8 cellular contexts compared by ENCODE assay signal in genomic region chr6:75601608-75602163, GRCh38. TPM values are rescaled to one million over a fixed set of nuclear protein-coding genes. Genes with fewer than 3 reads are reported as not detected.
A peak's percentile ranks its signal among the peaks of the same experiment; 100 is the strongest.
DNase-seq lines count a peak whose midpoint lies in the region; ATAC-seq, FAIRE-seq and TF ChIP-seq lines count a peak whose summit lies in the region.

A gene with protein sequence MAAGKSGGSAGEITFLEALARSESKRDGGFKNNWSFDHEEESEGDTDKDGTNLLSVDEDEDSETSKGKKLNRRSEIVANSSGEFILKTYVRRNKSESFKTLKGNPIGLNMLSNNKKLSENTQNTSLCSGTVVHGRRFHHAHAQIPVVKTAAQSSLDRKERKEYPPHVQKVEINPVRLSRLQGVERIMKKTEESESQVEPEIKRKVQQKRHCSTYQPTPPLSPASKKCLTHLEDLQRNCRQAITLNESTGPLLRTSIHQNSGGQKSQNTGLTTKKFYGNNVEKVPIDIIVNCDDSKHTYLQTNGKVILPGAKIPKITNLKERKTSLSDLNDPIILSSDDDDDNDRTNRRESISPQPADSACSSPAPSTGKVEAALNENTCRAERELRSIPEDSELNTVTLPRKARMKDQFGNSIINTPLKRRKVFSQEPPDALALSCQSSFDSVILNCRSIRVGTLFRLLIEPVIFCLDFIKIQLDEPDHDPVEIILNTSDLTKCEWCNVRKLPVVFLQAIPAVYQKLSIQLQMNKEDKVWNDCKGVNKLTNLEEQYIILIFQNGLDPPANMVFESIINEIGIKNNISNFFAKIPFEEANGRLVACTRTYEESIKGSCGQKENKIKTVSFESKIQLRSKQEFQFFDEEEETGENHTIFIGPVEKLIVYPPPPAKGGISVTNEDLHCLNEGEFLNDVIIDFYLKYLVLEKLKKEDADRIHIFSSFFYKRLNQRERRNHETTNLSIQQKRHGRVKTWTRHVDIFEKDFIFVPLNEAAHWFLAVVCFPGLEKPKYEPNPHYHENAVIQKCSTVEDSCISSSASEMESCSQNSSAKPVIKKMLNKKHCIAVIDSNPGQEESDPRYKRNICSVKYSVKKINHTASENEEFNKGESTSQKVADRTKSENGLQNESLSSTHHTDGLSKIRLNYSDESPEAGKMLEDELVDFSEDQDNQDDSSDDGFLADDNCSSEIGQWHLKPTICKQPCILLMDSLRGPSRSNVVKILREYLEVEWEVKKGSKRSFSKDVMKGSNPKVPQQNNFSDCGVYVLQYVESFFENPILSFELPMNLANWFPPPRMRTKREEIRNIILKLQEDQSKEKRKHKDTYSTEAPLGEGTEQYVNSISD (plus strand): TSS chr6:75601880. CDS start chr6:75602525, 645 bp downstream.

- peak within 1 kb of the TSS; percentile 98 for H3K9ac ChIP-seq in rectal smooth muscle tissue (ENCODE audit: low read length)

- H3K27me3 ChIP-seq in right cardiac atrium (ENCODE audit: control insufficient read depth, insufficient read depth): no peaks in the 10 kb centered on the region
- H3K27me3 ChIP-seq in rectal smooth muscle tissue (ENCODE audit: control insufficient read depth, insufficient read depth, low read length): no peaks in the 10 kb centered on the region
- no peaks in the 10 kb centered on the region for H3K27me3 ChIP-seq in uterus

- peaks cover 39% of the 10 kb centered on the region for H3K4me1 Mint-ChIP-seq in HFFc6 (ENCODE audit: low read depth)
- peaks cover 41% of the 10 kb centered on the region for H3K4me1 Mint-ChIP-seq in T-helper 2 cell treated with Interferon-gamma antibody and Interleukin-4, amounts not matched to agents 5 μg/mL and 100 μg/mL, for 36 hours (ENCODE audit: low read depth)

- peak; percentile 96 to 97 for ATAC-seq in right cardiac atrium

- H3K4me1 ChIP-seq in right cardiac atrium (ENCODE audit: control insufficient read depth, insufficient read depth, low read length) (no peaks in the 10 kb centered on the region), rectal smooth muscle tissue (ENCODE audit: control insufficient read depth, insufficient read depth, low read length) (peaks cover 4% of the 10 kb centered on the region), uterus (no peaks in the 10 kb centered on the region)

- H3K9me3 Mint-ChIP-seq in HFFc6: no peaks in the 10 kb centered on the region
- H3K9me3 Mint-ChIP-seq in T-helper 2 cell treated with Interferon-gamma antibody and Interleukin-4, amounts not matched to agents 5 μg/mL and 100 μg/mL, for 36 hours: no peaks in the 10 kb centered on the region

- H3K27ac ChIP-seq in right cardiac atrium (ENCODE audit: low read length): peak within 1 kb of the TSS; percentile 96
- H3K27ac ChIP-seq in rectal smooth muscle tissue (ENCODE audit: low read depth, low read length): peak within 1 kb of the TSS; percentile 95
- H3K27ac ChIP-seq in uterus: peak within 1 kb of the TSS; percentile 99

- under 1% methylated on average over 67 of the region's 67 CpGs for WGBS in right cardiac atrium

- TF ChIP-seq POLR2A in GM12891 (IDR thresholded peaks at IDR 0.05; ENCODE audit: low read depth, low read length) (peak; percentile 81), NB4 (IDR thresholded peaks at IDR 0.05; ENCODE audit: extremely low read depth, insufficient read length) (peak; percentile 85), uterus (IDR thresholded peaks at IDR 0.05) (peak; percentile 72 to 86)

- intact Hi-C loops in right cardiac atrium (cut with DNase I): no loop called here
- intact Hi-C loops in uterus (cut with DNase I; ENCODE audit: low total_unique reads): no loop called here

- peaks cover 21% of the 10 kb centered on the region for H3K36me3 Mint-ChIP-seq in HFFc6 (ENCODE audit: low read depth)
- H3K36me3 Mint-ChIP-seq in T-helper 2 cell treated with Interferon-gamma antibody and Interleukin-4, amounts not matched to agents 5 μg/mL and 100 μg/mL, for 36 hours (ENCODE audit: low read depth): peaks cover 17% of the 10 kb centered on the region

- H3K27ac Mint-ChIP-seq in HFFc6: peak within 1 kb of the TSS; percentile 92
- H3K27ac Mint-ChIP-seq in T-helper 2 cell treated with Interferon-gamma antibody and Interleukin-4, amounts not matched to agents 5 μg/mL and 100 μg/mL, for 36 hours: peak within 1 kb of the TSS; percentile 98

- no peaks in the 10 kb centered on the region for H3K27me3 Mint-ChIP-seq in HFFc6 (ENCODE audit: insufficient read depth)
- H3K27me3 Mint-ChIP-seq in T-helper 2 cell treated with Interferon-gamma antibody and Interleukin-4, amounts not matched to agents 5 μg/mL and 100 μg/mL, for 36 hours (ENCODE audit: low read depth): no peaks in the 10 kb centered on the region

- peak within 1 kb of the TSS; percentile 94 for H3K4me3 Mint-ChIP-seq in HFFc6
- peak within 1 kb of the TSS; percentile 99 for H3K4me3 Mint-ChIP-seq in T-helper 2 cell treated with Interferon-gamma antibody and Interleukin-4, amounts not matched to agents 5 μg/mL and 100 μg/mL, for 36 hours

- H3K4me3 ChIP-seq in NB4 (ENCODE audit: low read depth, low read length) (peak within 1 kb of the TSS; percentile 97), right cardiac atrium (ENCODE audit: low read length) (peak within 1 kb of the TSS; percentile 95), rectal smooth muscle tissue (ENCODE audit: low read length) (peak within 1 kb of the TSS; percentile 93), uterus (peak within 1 kb of the TSS; percentile 81 to 86)

- H3K9me3 ChIP-seq in right cardiac atrium (ENCODE audit: control insufficient read depth, low read length): no peaks in the 10 kb centered on the region
- no peaks in the 10 kb centered on the region for H3K9me3 ChIP-seq in uterus

- FAIRE-seq in GM12891 (lab: Jason Lieb, UNC): peak; percentile 85

- no peaks in the 10 kb centered on the region for H3K36me3 ChIP-seq in rectal smooth muscle tissue (ENCODE audit: control insufficient read depth, insufficient read depth, low read length)
- H3K36me3 ChIP-seq in uterus: no peaks in the 10 kb centered on the region

- DNase-seq in GM12891 (ENCODE audit: insufficient read length, low spot score) (peak; percentile 54), HFFc6 (peak; percentile 75), NB4 (ENCODE audit: low read depth) (peak; percentile 93), anterior cingulate cortex (lab: John Stamatoyannopoulos, UW) (peak; percentile 23 to 89 (median 74)), right cardiac atrium (peak; percentile 86 to 95 (median 94)), uterus (peak; percentile 66 to 78)
- DNase-seq in T-helper 2 cell treated with Interferon-gamma antibody and Interleukin-4, amounts not matched to agents 5 μg/mL and 100 μg/mL, for 36 hours (ENCODE audit: low spot score): peak; percentile 70

- TF ChIP-seq CTCF in HFFc6 (IDR thresholded peaks at IDR 0.05): no peak
- no peak for TF ChIP-seq CTCF in NB4 (IDR thresholded peaks at IDR 0.05; ENCODE audit: low read depth, low read length)
- peak in 1 of 4 experiments; percentile 6 for TF ChIP-seq CTCF in uterus (IDR thresholded peaks at IDR 0.05)

TF ChIP-seq in GM12891, 5 proteins besides CTCF, POLR2A, EP300 and RAD21:
- TF ChIP-seq TAF1 (IDR thresholded peaks at IDR 0.05; ENCODE audit: low read depth, low read length) (peak; percentile 58), PAX5 (IDR thresholded peaks at IDR 0.05; ENCODE audit: insufficient read depth, low read length, severe bottlenecking) (no peak), POU2F2 (IDR thresholded peaks at IDR 0.05; ENCODE audit: low read depth, low read length) (0 out of 2 replicates have a peak, but pooled peaks have one; percentile 25), SPI1 (IDR thresholded peaks at IDR 0.05; ENCODE audit: low read depth, low read length) (no peak), POLR2AphosphoS5 (IDR thresholded peaks at IDR 0.05; ENCODE audit: low read depth, low read length) (peak; percentile 75)
TF ChIP-seq in GM12891: peak in this region for 3.

RNA-seq across cellular contexts. Expression of the gene that starts here (rescaled TPM):
- polyA plus RNA-seq in GM12891 (2012; ENCODE audit: low read depth, missing spikeins): 22.1 TPM
- 10 to 100 TPM; 52.0 to 63.1 (median 57.4) TPM for total RNA-seq in HFFc6 (2021; fragmentation: NEBNext Ultra II Directional; extraction: Animal tissue kit (Norgen Biotek cat#: 25700))
- 10 to 100 TPM; 61.1 to 76.5 (median 65.6) TPM for total RNA-seq in right cardiac atrium
- polyA plus RNA-seq in right cardiac atrium: 23.0 TPM
- 100 to 1,000 TPM in 3 of 4 donors, 10 to 100 TPM in 1; 70.4 to 258 (median 205) TPM for total RNA-seq in uterus

Comparison
In these comparisons a context has a peak if more than half of its experiments do, and no peak if none do; other contexts are left out.
1. Peak in every context shown above with its lines: DNase-seq, ATAC-seq, H3K4me3 ChIP-seq and H3K27ac ChIP-seq.